In genomic region chr16:85055503-85056210, GRCh38 we compare ENCODE assay signal across 8 cellular contexts. TPM values are rescaled to one million over a fixed set of nuclear protein-coding genes. Genes with fewer than 3 reads are reported as not detected.
DNase-seq lines count a peak whose midpoint lies in the region; ATAC-seq, FAIRE-seq and TF ChIP-seq lines count a peak whose summit lies in the region.

No MANE protein-coding gene starts in this region.

- peaks cover 40% of the 10 kb centered on the region for H3K4me1 Mint-ChIP-seq in activated naive CD8-positive, alpha-beta T cell treated with anti-CD3 and anti-CD28 coated beads for 36 hours

- peak; percentile 42 for DNase-seq in GM18507 (ENCODE audit: extremely low spot score, insufficient read length, low read depth)
- DNase-seq in activated naive CD8-positive, alpha-beta T cell treated with anti-CD3 and anti-CD28 coated beads for 36 hours = peak; percentile 54
- DNase-seq in hepatic stellate cell (ENCODE audit: low spot score) = peak; percentile 59
- peak; percentile 39 to 45 for DNase-seq in stimulated activated CD4-positive, alpha-beta T cell treated with anti-CD3 and anti-CD28 coated beads, Interleukin-12 subunit alpha, Interleukin-12 subunit beta, amount 100 ng/mL, for 24 hours (ENCODE audit: low read depth in 2 of 2)
- DNase-seq in NCI-H69 (lab: John Stamatoyannopoulos, UW) = no peak
- no peak for DNase-seq in NCI-H187 treated with DMSO at 0.1 percent for 48 hours (lab: John Stamatoyannopoulos, UW)

- FAIRE-seq in GM18507 (lab: Jason Lieb, UNC) = peak; percentile 90

- no peaks in the 10 kb centered on the region for H3K27me3 Mint-ChIP-seq in activated naive CD8-positive, alpha-beta T cell treated with anti-CD3 and anti-CD28 coated beads for 36 hours

- no peaks in the 10 kb centered on the region for H3K9me3 Mint-ChIP-seq in activated naive CD8-positive, alpha-beta T cell treated with anti-CD3 and anti-CD28 coated beads for 36 hours

- peak overlapping the region; percentile 81 for H3K4me3 Mint-ChIP-seq in activated naive CD8-positive, alpha-beta T cell treated with anti-CD3 and anti-CD28 coated beads for 36 hours

- H3K27ac Mint-ChIP-seq in activated naive CD8-positive, alpha-beta T cell treated with anti-CD3 and anti-CD28 coated beads for 36 hours = peak overlapping the region; percentile 96

- ATAC-seq in HG03025 (IDR thresholded peaks at IDR 0.05; ENCODE audit: low FRiP score, unreplicated experiment) = peak; percentile 81
- ATAC-seq in SK-N-SH treated with all-trans-retinoic acid at 6 μM for 48 hours = peak; percentile 82

- no peaks in the 10 kb centered on the region for H3K36me3 Mint-ChIP-seq in activated naive CD8-positive, alpha-beta T cell treated with anti-CD3 and anti-CD28 coated beads for 36 hours

TF ChIP-seq in SK-N-SH treated with all-trans-retinoic acid at 6 μM for 48 hours, 23 proteins besides CTCF, POLR2A, EP300 and RAD21:
- no peak for TF ChIP-seq RARB (CRISPR knock-in tag; IDR thresholded peaks at IDR 0.05)
- TF ChIP-seq ARNTL (CRISPR knock-in tag; IDR thresholded peaks at IDR 0.05; ENCODE audit: borderline replicate concordance, low read depth) = no peak
- TF ChIP-seq, protein P1, sequence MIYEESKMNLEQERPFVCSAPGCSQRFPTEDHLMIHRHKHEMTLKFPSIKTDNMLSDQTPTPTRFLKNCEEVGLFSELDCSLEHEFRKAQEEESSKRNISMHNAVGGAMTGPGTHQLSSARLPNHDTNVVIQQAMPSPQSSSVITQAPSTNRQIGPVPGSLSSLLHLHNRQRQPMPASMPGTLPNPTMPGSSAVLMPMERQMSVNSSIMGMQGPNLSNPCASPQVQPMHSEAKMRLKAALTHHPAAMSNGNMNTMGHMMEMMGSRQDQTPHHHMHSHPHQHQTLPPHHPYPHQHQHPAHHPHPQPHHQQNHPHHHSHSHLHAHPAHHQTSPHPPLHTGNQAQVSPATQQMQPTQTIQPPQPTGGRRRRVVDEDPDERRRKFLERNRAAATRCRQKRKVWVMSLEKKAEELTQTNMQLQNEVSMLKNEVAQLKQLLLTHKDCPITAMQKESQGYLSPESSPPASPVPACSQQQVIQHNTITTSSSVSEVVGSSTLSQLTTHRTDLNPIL (CRISPR knock-in tag; IDR thresholded peaks at IDR 0.05; ENCODE audit: low read depth) = no peak
- no peak for TF ChIP-seq ZFP30 (CRISPR knock-in tag; IDR thresholded peaks at IDR 0.05)
- TF ChIP-seq, protein P2, sequence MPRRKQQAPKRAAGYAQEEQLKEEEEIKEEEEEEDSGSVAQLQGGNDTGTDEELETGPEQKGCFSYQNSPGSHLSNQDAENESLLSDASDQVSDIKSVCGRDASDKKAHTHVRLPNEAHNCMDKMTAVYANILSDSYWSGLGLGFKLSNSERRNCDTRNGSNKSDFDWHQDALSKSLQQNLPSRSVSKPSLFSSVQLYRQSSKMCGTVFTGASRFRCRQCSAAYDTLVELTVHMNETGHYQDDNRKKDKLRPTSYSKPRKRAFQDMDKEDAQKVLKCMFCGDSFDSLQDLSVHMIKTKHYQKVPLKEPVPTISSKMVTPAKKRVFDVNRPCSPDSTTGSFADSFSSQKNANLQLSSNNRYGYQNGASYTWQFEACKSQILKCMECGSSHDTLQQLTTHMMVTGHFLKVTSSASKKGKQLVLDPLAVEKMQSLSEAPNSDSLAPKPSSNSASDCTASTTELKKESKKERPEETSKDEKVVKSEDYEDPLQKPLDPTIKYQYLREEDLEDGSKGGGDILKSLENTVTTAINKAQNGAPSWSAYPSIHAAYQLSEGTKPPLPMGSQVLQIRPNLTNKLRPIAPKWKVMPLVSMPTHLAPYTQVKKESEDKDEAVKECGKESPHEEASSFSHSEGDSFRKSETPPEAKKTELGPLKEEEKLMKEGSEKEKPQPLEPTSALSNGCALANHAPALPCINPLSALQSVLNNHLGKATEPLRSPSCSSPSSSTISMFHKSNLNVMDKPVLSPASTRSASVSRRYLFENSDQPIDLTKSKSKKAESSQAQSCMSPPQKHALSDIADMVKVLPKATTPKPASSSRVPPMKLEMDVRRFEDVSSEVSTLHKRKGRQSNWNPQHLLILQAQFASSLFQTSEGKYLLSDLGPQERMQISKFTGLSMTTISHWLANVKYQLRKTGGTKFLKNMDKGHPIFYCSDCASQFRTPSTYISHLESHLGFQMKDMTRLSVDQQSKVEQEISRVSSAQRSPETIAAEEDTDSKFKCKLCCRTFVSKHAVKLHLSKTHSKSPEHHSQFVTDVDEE (CRISPR knock-in tag; IDR thresholded peaks at IDR 0.05) = no peak

RNA-seq across cellular contexts. Expression of gene KIAA0513, which starts 28.1 kb away (rescaled TPM):
- 1 to 10 TPM; 2.4 to 3.3 TPM for total RNA-seq in activated naive CD8-positive, alpha-beta T cell treated with anti-CD3 and anti-CD28 coated beads for 36 hours

RNA-seq across cellular contexts. Expression of gene ZDHHC7, which starts 44.3 kb away (rescaled TPM):
- 10 to 100 TPM; 27.4 to 30.0 TPM for total RNA-seq in activated naive CD8-positive, alpha-beta T cell treated with anti-CD3 and anti-CD28 coated beads for 36 hours

RNA-seq across cellular contexts. Expression of gene CIBAR2, which starts 56.6 kb away (rescaled TPM):
- not detected for total RNA-seq in activated naive CD8-positive, alpha-beta T cell treated with anti-CD3 and anti-CD28 coated beads for 36 hours

Comparison
In these comparisons a context has a peak if more than half of its experiments do, and no peak if none do; other contexts are left out.
1. DNase-seq: peak in GM18507 (single experiment), activated naive CD8-positive, alpha-beta T cell treated with anti-CD3 and anti-CD28 coated beads for 36 hours (single experiment), hepatic stellate cell (single experiment) and stimulated activated CD4-positive, alpha-beta T cell treated with anti-CD3 and anti-CD28 coated beads, Interleukin-12 subunit alpha, Interleukin-12 subunit beta, amount 100 ng/mL, for 24 hours (2 of 2); none in NCI-H69 (single experiment) and NCI-H187 treated with DMSO at 0.1 percent for 48 hours (single experiment).